ENCODE assay signal across 8 cellular contexts in the genomic region with DNA sequence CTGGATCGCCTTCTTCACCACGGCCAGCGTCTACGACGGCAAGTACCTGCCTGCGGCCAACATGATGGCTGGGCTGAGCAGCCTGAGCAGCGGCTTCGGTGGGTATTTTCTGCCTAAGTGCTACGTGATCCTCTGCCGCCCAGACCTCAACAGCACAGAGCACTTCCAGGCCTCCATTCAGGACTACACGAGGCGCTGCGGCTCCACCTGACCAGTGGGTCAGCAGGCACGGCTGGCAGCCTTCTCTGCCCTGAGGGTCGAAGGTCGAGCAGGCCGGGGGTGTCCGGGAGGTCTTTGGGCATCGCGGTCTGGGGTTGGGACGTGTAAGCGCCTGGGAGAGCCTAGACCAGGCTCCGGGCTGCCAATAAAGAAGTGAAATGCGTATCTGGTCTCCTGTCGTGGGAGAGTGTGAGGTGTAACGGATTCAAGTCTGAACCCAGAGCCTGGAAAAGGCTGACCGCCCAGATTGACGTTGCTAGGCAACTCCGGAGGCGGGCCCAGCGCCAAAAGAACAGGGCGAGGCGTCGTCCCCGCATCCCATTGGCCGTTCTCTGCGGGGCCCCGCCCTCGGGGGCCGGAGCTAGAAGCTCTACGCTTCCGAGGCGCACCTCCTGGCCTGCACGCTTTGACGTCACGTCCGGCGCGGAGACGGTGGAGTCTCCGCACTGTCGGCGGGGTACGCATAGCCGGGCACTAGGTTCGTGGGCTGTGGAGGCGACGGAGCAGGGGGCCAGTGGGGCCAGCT. TPM values are rescaled to one million over a fixed set of nuclear protein-coding genes. Genes with fewer than 3 reads are reported as not detected.
A peak's percentile ranks its signal among the peaks of the same experiment; 100 is the strongest.
DNase-seq lines count a peak whose midpoint lies in the region; TF ChIP-seq lines count a peak whose summit lies in the region.

ZBTB48 (plus strand) TSS at position 621 of the 745 bp plus-strand sequence. CDS start 616 bp downstream, outside the sequence.

- no peak within 1 kb of the TSS for H2BK15ac ChIP-seq in H9 (ENCODE audit: low read depth, low read length)

- H3K9me3 ChIP-seq in H9 (ENCODE audit: control insufficient read depth, low read depth, low read length), result no peaks in the 10 kb centered on the region
- no peaks in the 10 kb centered on the region for H3K9me3 ChIP-seq in MG63

- peak within 1 kb of the TSS; percentile 60 for H3K4me2 ChIP-seq in H9 (ENCODE audit: insufficient read depth, insufficient read length, low read length)

- peaks cover 4% of the 10 kb centered on the region for H3K79me1 ChIP-seq in H9 (ENCODE audit: insufficient read depth, low read depth, low read length, poor library complexity, severe bottlenecking)

- no peak within 1 kb of the TSS for H2AK5ac ChIP-seq in H9 (ENCODE audit: insufficient read length, low read length)

- H3K4ac ChIP-seq in H9 (ENCODE audit: low read depth, low read length), result no peak within 1 kb of the TSS

- no peaks in the 10 kb centered on the region for H4K20me1 ChIP-seq in H9 (ENCODE audit: control insufficient read depth, insufficient read depth, insufficient read length)

- peak within 1 kb of the TSS; percentile 86 for H3K4me3 ChIP-seq in MG63
- H3K4me3 ChIP-seq in fibroblast of the aortic adventitia (ENCODE audit: low read depth, low read length), result peak within 1 kb of the TSS; percentile 88

- no peak within 1 kb of the TSS for H3K27ac ChIP-seq in H9 (ENCODE audit: insufficient read length, low read depth, low read length)

- H3K36me3 Mint-ChIP-seq in H9 (ENCODE audit: insufficient read depth in 1 of 3, low read depth in 3 of 3), result peaks cover 0 to 12% (median 2%) of the 10 kb centered on the region in 3 experiments; a peak in 4 of 7 replicates
- peaks cover 2% of the 10 kb centered on the region for H3K36me3 Mint-ChIP-seq in nephron (ENCODE audit: low read depth)
- peaks cover 5% of the 10 kb centered on the region for H3K36me3 Mint-ChIP-seq in stimulated activated naive CD8-positive, alpha-beta T cell treated with anti-CD3 and anti-CD28 coated beads, Interleukin-15, Interleukin-2, amounts not matched to agents 100 ng/mL and 50 ng/mL, for 24 hours (ENCODE audit: low read depth)

- no peaks in the 10 kb centered on the region for H3K36me3 ChIP-seq in MG63

- H2BK20ac ChIP-seq in H9 (ENCODE audit: low read depth, low read length, poor library complexity, severe bottlenecking), result no peak within 1 kb of the TSS

- peak within 1 kb of the TSS; percentile 92 to 95 for H3K4me3 Mint-ChIP-seq in H9
- H3K4me3 Mint-ChIP-seq in nephron, result peak within 1 kb of the TSS; percentile 94 to 97 (median 95)
- H3K4me3 Mint-ChIP-seq in stimulated activated naive CD8-positive, alpha-beta T cell treated with anti-CD3 and anti-CD28 coated beads, Interleukin-15, Interleukin-2, amounts not matched to agents 100 ng/mL and 50 ng/mL, for 24 hours, result peak within 1 kb of the TSS; percentile 92

- H2BK12ac ChIP-seq in H9 (ENCODE audit: insufficient read length, low read depth, low read length), result no peak within 1 kb of the TSS

- H4K5ac ChIP-seq in H9 (ENCODE audit: insufficient read length, low read depth, low read length), result no peak within 1 kb of the TSS

- H3K4me1 Mint-ChIP-seq in H9, result peaks cover 15 to 17% of the 10 kb centered on the region in 2 experiments
- peaks cover 27% of the 10 kb centered on the region for H3K4me1 Mint-ChIP-seq in nephron
- peaks cover 36% of the 10 kb centered on the region for H3K4me1 Mint-ChIP-seq in stimulated activated naive CD8-positive, alpha-beta T cell treated with anti-CD3 and anti-CD28 coated beads, Interleukin-15, Interleukin-2, amounts not matched to agents 100 ng/mL and 50 ng/mL, for 24 hours (ENCODE audit: low read depth)

- peak within 1 kb of the TSS; percentile 79 for H3K14ac ChIP-seq in H9 (ENCODE audit: insufficient read depth, low read length)

- H3T11ph ChIP-seq in H9 (ENCODE audit: low read length), result no peak within 1 kb of the TSS

- H3K18ac ChIP-seq in H9 (ENCODE audit: insufficient read length, low read depth, low read length), result peak within 1 kb of the TSS; percentile 78

- H2BK5ac ChIP-seq in H9 (ENCODE audit: insufficient read length, low read length), result no peak within 1 kb of the TSS

- DNase-seq in ELR (ENCODE audit: low read depth) (peak; percentile 97), H9 (peak; percentile 98), MG63 (peak; percentile 99), SHP77 treated with DMSO at 0.1 percent for 48 hours (lab: John Stamatoyannopoulos, UW) (peak; percentile 95), fibroblast of the aortic adventitia (ENCODE audit: low read depth) (peak; percentile 95)
- peak; percentile 99 for DNase-seq in activated effector memory CD4-positive, alpha-beta T cell treated with anti-CD3 and anti-CD28 coated beads, Interleukin-2, amount 50 U/mL, for 16 hours

- H3K27ac Mint-ChIP-seq in H9 (peak within 1 kb of the TSS; percentile 82 to 96 (median 94); a peak in 5 of 7 replicates), nephron (peak within 1 kb of the TSS; percentile 84 to 97 (median 95))
- peak within 1 kb of the TSS; percentile 93 for H3K27ac Mint-ChIP-seq in stimulated activated naive CD8-positive, alpha-beta T cell treated with anti-CD3 and anti-CD28 coated beads, Interleukin-15, Interleukin-2, amounts not matched to agents 100 ng/mL and 50 ng/mL, for 24 hours

- no peak within 1 kb of the TSS for H2BK120ac ChIP-seq in H9 (ENCODE audit: low read depth, low read length, poor library complexity, severe bottlenecking)

- H3K56ac ChIP-seq in H9 (ENCODE audit: insufficient read length, low read depth, low read length), result no peak within 1 kb of the TSS

- H4K91ac ChIP-seq in H9 (ENCODE audit: insufficient read length, low read depth, low read length), result no peak within 1 kb of the TSS

- H3K79me2 ChIP-seq in H9 (ENCODE audit: insufficient read depth, low read length), result no peaks in the 10 kb centered on the region

- no peak within 1 kb of the TSS for H4K8ac ChIP-seq in H9 (replicated peaks; ENCODE audit: insufficient read length, low read depth, low read length)

- H3K23ac ChIP-seq in H9 (ENCODE audit: insufficient read length, low read depth, low read length), result no peak within 1 kb of the TSS

- no peak within 1 kb of the TSS for H2AFZ ChIP-seq in H9 (ENCODE audit: low read length)

- peaks cover 7% of the 10 kb centered on the region for H3K23me2 ChIP-seq in H9 (ENCODE audit: insufficient read length, low read depth, low read length, poor library complexity, severe bottlenecking)

- TF ChIP-seq CTCF in H9 (conservative IDR thresholded peaks at IDR 0.05) (no peak), fibroblast of the aortic adventitia (IDR thresholded peaks at IDR 0.05; ENCODE audit: insufficient read depth, low read length) (no peak), nephron (IDR thresholded peaks at IDR 0.05; ENCODE audit: unreplicated experiment in 3 of 3) (no peak)

- no CpG with 5 or more reads among the region's 58 CpGs for WGBS in H9 (ENCODE audit: extremely low coverage, insufficient read length, low lambda C conversion rate)

- H3K27me3 Mint-ChIP-seq in H9 (ENCODE audit: low read depth) (peaks cover 11% of the 10 kb centered on the region), nephron (ENCODE audit: low read depth) (no peaks in the 10 kb centered on the region)
- no peaks in the 10 kb centered on the region for H3K27me3 Mint-ChIP-seq in stimulated activated naive CD8-positive, alpha-beta T cell treated with anti-CD3 and anti-CD28 coated beads, Interleukin-15, Interleukin-2, amounts not matched to agents 100 ng/mL and 50 ng/mL, for 24 hours

- peak within 1 kb of the TSS; percentile 25 for H3K9ac ChIP-seq in H9 (ENCODE audit: extremely low read depth, insufficient read length, low read length)

- no peaks in the 10 kb centered on the region; a peak in 1 of 5 replicates for H3K9me3 Mint-ChIP-seq in H9
- no peaks in the 10 kb centered on the region for H3K9me3 Mint-ChIP-seq in nephron
- H3K9me3 Mint-ChIP-seq in stimulated activated naive CD8-positive, alpha-beta T cell treated with anti-CD3 and anti-CD28 coated beads, Interleukin-15, Interleukin-2, amounts not matched to agents 100 ng/mL and 50 ng/mL, for 24 hours, result no peaks in the 10 kb centered on the region

- H3K27me3 ChIP-seq in H9 (ENCODE audit: insufficient read depth, low read length) (no peaks in the 10 kb centered on the region), MG63 (no peaks in the 10 kb centered on the region)

- H3K4me1 ChIP-seq in H9 (ENCODE audit: insufficient read depth, low read length), result no peaks in the 10 kb centered on the region; the same call in 1 of the 2 replicates

RNA-seq across cellular contexts. Expression of gene ZBTB48, which starts in this region (rescaled TPM):
- 30.3 and 33.2 TPM in 2 replicates for total RNA-seq in H9 (2021)
- total RNA-seq in MG63 (2014; rRNA removed; shearing (Covaris generic); ENCODE audit: low replicate concordance), result 20.6 and 32.5 TPM in 2 replicates
- 7.7 and 26.4 TPM in 2 replicates for total RNA-seq in fibroblast of the aortic adventitia (ENCODE audit: low replicate concordance)
